ENCODE assay signal across 14 cellular contexts in genomic region chr1:46806196-46807020, GRCh38. TPM values are rescaled to one million over a fixed set of nuclear protein-coding genes. Genes with fewer than 3 reads are reported as not detected.
DNase-seq lines count a peak whose midpoint lies in the region; ATAC-seq and TF ChIP-seq lines count a peak whose summit lies in the region.
"Had no signal": no experiment of that assay in that cellular context is flagged by ENCODE, and none has a peak within 500 bp of the region (broad histone marks: within the 10 kb centered on the region; RNA-seq: fewer than 3 reads in every experiment).

No MANE protein-coding gene starts in this region.

- TF ChIP-seq CTCF in GM13976 (IDR thresholded peaks at IDR 0.05; ENCODE audit: borderline replicate concordance, control extremely low read depth, extremely low read depth, insufficient read depth, missing control alignments) (no peak), dorsolateral prefrontal cortex (IDR thresholded peaks at IDR 0.05 in 54 of 56, conservative IDR thresholded peaks at IDR 0.05 in 2 of 56; ENCODE audit: low read depth in 1 of 56, partially characterized antibody in 56 of 56) (no peak), stomach (IDR thresholded peaks at IDR 0.05) (no peak)

- TF ChIP-seq POLR2A in stomach (IDR thresholded peaks at IDR 0.05) = no peak

- peak; percentile 1 for DNase-seq in GM13976 (ENCODE audit: low spot score)
- no peak for DNase-seq in dorsolateral prefrontal cortex
- peak; percentile 7 for DNase-seq in left kidney (ENCODE audit: low read depth, low spot score)
- DNase-seq in stomach = peak; percentile 28
- no peak for DNase-seq in T-helper 2 cell
- DNase-seq in OCI-M2 (lab: John Stamatoyannopoulos, UW; ENCODE audit: unreplicated experiment) = no peak
- DNase-seq in stimulated activated CD4-positive, alpha-beta T cell treated with anti-CD3 and anti-CD28 coated beads, Interleukin-4, amount 100 ng/mL, for 1 hour = no peak
- DNase-seq: activated CD4-positive, alpha-beta memory T cell treated with anti-CD3 and anti-CD28 coated beads, Interleukin-2, amount 10 ng/mL, durations not matched to agents 7 days and 5 days; CD4-positive, CD25-positive, alpha-beta regulatory T cell; foreskin melanocyte; NCI-H82; stimulated activated CD8-positive, alpha-beta memory T cell treated with anti-CD3 and anti-CD28 coated beads, Interleukin-4, amount 100 ng/mL, for 48 hours had no signal

- peaks cover 0 to 3% (median 0%) of the 10 kb centered on the region in 4 donors for H3K9me3 ChIP-seq in stomach

- H3K27me3 ChIP-seq in dorsolateral prefrontal cortex (peaks cover 0 to 14% (median 0%) of the 10 kb centered on the region in 45 donors), stomach (no peaks in the 10 kb centered on the region)
- H3K27me3 ChIP-seq: ascending aorta had no signal

- in situ Hi-C loops in GM13976 (cut with MboI; ENCODE audit: low sequenced_read_pairs, unreplicated experiment) = no loop called here

- ATAC-seq in GM21717 (IDR thresholded peaks at IDR 0.05; ENCODE audit: unreplicated experiment) = no peak

- peak overlapping the region in 45 of 59 donors; percentile 5 to 89 (median 61) for H3K27ac ChIP-seq in dorsolateral prefrontal cortex
- peak overlapping the region in 4 of 5 donors; percentile 56 to 77 (median 67) for H3K27ac ChIP-seq in stomach

- no peaks in the 10 kb centered on the region for H3K36me3 ChIP-seq in stomach
- H3K36me3 ChIP-seq: ascending aorta had no signal

- H3K4me3 ChIP-seq in dorsolateral prefrontal cortex (no peak overlapping the region), stomach (no peak overlapping the region)
- H3K4me3 ChIP-seq: ascending aorta had no signal

- peaks cover 0 to 11% (median 7%) of the 10 kb centered on the region in 4 donors for H3K4me1 ChIP-seq in stomach
- H3K4me1 ChIP-seq: ascending aorta had no signal

- intact Hi-C loops in dorsolateral prefrontal cortex (cut with DNase I) = no loop called here
- intact Hi-C loops in stomach (cut with DNase I; ENCODE audit: low total_unique reads) = no loop called here

- no peak for TF ChIP-seq EP300 in stomach (IDR thresholded peaks at IDR 0.05)

- WGBS in stomach, 5 donors = 48 to 61% (median 55%) methylated on average over 11 to 13 of the region's 13 CpGs

RNA-seq across cellular contexts. Expression of gene CYP4B1, which starts 7.6 kb away (rescaled TPM):
- 1 to 10 TPM in 62 of 120 experiments, under 1 TPM in 32, not detected in 26; 0.33 to 6.1 (median 1.2) TPM for total RNA-seq in dorsolateral prefrontal cortex
- total RNA-seq in stomach = 100 to 1,000 TPM in 1 of 5 donors, 10 to 100 TPM in 1, 1 to 10 TPM in 3; 5.1 to 110 (median 7.5) TPM
- polyA plus RNA-seq in stomach = 10 to 100 TPM in 1 of 3 donors, 1 to 10 TPM in 1, under 1 TPM in 1; 0.75 to 26.6 (median 1.5) TPM
- total RNA-seq: activated CD4-positive, alpha-beta memory T cell treated with anti-CD3 and anti-CD28 coated beads, Interleukin-2, amount 10 ng/mL, durations not matched to agents 7 days and 5 days; CD4-positive, CD25-positive, alpha-beta regulatory T cell had no signal
- polyA plus RNA-seq: CD4-positive, CD25-positive, alpha-beta regulatory T cell had no signal

Comparison
In these comparisons a context has a peak if more than half of its experiments do, and no peak if none do; other contexts are left out.
1. DNase-seq: peak in GM13976 (single experiment), left kidney (single experiment) and stomach (single experiment); none in dorsolateral prefrontal cortex (0 of 10), T-helper 2 cell (0 of 5), OCI-M2 (single experiment) and stimulated activated CD4-positive, alpha-beta T cell treated with anti-CD3 and anti-CD28 coated beads, Interleukin-4, amount 100 ng/mL, for 1 hour (single experiment).